ENCODE assay signal across 9 cellular contexts in the genomic region with DNA sequence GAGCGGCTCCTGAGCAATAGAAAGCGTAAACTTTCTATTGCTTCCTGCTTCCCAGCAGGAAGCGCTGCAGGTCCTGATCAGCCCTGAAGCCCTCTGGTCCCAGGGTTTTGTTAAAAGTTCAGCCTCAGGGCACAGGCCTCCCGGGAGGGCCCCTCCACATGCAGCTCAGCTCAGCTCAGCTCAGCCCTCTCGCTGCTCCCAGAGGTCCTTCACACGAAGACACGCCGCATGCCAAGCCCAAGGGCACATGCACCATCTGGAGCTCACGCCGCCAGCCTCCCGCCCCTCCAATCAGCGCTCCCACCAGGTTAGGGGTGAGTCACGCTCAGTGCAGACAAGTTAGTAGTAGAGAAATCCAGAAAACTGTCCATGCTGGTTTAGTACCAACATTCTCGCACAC.
A peak's percentile ranks its signal among the peaks of the same experiment; 100 is the strongest.
DNase-seq lines count a peak whose midpoint lies in the region; ATAC-seq and TF ChIP-seq lines count a peak whose summit lies in the region.
"Had no signal": no experiment of that assay in that cellular context is flagged by ENCODE, and none has a peak within 500 bp of the region (broad histone marks: within the 10 kb centered on the region; RNA-seq: fewer than 3 reads in every experiment).

No MANE protein-coding gene starts in this region.

- DNase-seq in GF-D8 (lab: John Stamatoyannopoulos, UW) (peak; percentile 38), foreskin fibroblast (peak; percentile 91 to 96), retinal pigment epithelial cell (ENCODE audit: low read depth) (peak; percentile 69), LoVo (ENCODE audit: low spot score) (no peak), NCI-H82 (lab: John Stamatoyannopoulos, UW) (no peak), NCI-H2227 treated with DMSO at 0.1 percent for 48 hours (lab: John Stamatoyannopoulos, UW) (no peak)
- no peak for DNase-seq in stimulated activated CD4-positive, alpha-beta T cell treated with anti-CD3 and anti-CD28 coated beads, Interleukin-1b, Interleukin-23, amount 100 ng/mL, for 48 hours
- DNase-seq: activated gamma-delta T cell treated with Interleukin-2 at 50 U/mL for 16 hours had no signal

- TF ChIP-seq CTCF in foreskin fibroblast (IDR thresholded peaks at IDR 0.05; ENCODE audit: low read depth, low read length) (no peak), retinal pigment epithelial cell (conservative IDR thresholded peaks at IDR 0.05; ENCODE audit: low read depth, low read length) (peak; percentile 18)

- H3K4me3 ChIP-seq in foreskin fibroblast (ENCODE audit: low read depth in 1 of 2, low read length in 2 of 2) (no peak overlapping the region), retinal pigment epithelial cell (ENCODE audit: low read length) (no peak overlapping the region)

- ATAC-seq in SK-N-SH treated with all-trans-retinoic acid at 6 μM for 48 hours = no peak

TF ChIP-seq in SK-N-SH treated with all-trans-retinoic acid at 6 μM for 48 hours, 23 proteins besides CTCF, POLR2A, EP300 and RAD21:
- TF ChIP-seq CREB5 (CRISPR knock-in tag; IDR thresholded peaks at IDR 0.05; ENCODE audit: low read depth) (no peak), PPARA (CRISPR knock-in tag; IDR thresholded peaks at IDR 0.05; ENCODE audit: borderline replicate concordance) (no peak), SNAI2 (CRISPR knock-in tag; IDR thresholded peaks at IDR 0.05) (0 out of 2 replicates have a peak, but pooled peaks have one; percentile 52), RARB (CRISPR knock-in tag; IDR thresholded peaks at IDR 0.05) (no peak)

Comparison
In these comparisons a context has a peak if more than half of its experiments do, and no peak if none do; other contexts are left out.
1. DNase-seq: peak in GF-D8 (single experiment), foreskin fibroblast (2 of 2) and retinal pigment epithelial cell (single experiment); none in LoVo (single experiment), stimulated activated CD4-positive, alpha-beta T cell treated with anti-CD3 and anti-CD28 coated beads, Interleukin-1b, Interleukin-23, amount 100 ng/mL, for 48 hours (single experiment), NCI-H82 (single experiment) and NCI-H2227 treated with DMSO at 0.1 percent for 48 hours (single experiment).